In the genomic region with DNA sequence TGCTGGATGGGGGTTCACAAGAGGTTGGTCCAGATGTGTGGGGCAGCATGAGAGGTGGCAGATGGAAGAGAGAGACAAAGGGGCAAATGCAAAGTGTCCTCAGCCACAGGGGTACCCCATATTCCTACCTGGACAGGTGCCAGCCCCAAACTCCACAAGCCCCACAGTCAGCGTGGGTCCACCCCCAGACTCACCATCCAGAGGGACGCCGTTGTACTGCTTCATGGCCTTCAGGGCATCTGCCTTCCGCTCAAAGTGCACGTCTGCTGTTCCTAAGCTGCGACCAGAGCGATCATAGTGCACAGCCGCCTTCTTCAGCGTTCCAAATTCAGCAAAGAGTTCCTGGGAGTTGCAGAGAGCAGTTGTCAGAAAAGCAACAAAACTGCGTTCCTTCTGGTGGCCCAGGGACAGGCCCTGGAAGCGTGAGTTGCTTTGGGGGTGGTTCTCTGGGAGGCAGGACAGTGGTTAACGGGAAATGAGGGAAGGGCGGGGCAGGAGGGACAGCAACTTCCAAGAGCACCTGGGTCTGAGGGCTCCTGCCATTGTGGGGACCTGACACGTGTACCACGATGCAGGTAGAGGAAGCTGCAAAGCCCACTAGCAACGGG, we compare ENCODE assay signal across 1 cellular context.
TF ChIP-seq lines count a peak whose summit lies in the region.

No MANE protein-coding gene starts in this region.

TF ChIP-seq in HCT116, 20 proteins besides CTCF, POLR2A, EP300 and RAD21:
- TF ChIP-seq TCF7L2 (IDR thresholded peaks at IDR 0.05; ENCODE audit: borderline replicate concordance, extremely low read depth, insufficient read depth, insufficient read length) (no peak), POLR2AphosphoS5 (IDR thresholded peaks at IDR 0.05; ENCODE audit: low read depth, low read length) (no peak), SRF (IDR thresholded peaks at IDR 0.05; ENCODE audit: low read depth) (no peak), CEBPB (IDR thresholded peaks at IDR 0.05; ENCODE audit: low read depth) (no peak), ZNF274 (IDR thresholded peaks at IDR 0.05; ENCODE audit: low read depth, low read length) (no peak), ZFX (IDR thresholded peaks at IDR 0.05) (no peak), EGR1 (IDR thresholded peaks at IDR 0.05; ENCODE audit: low read depth) (no peak), SP1 (IDR thresholded peaks at IDR 0.05; ENCODE audit: low read depth) (no peak), FOSL1 (IDR thresholded peaks at IDR 0.05; ENCODE audit: low read depth) (no peak), EZH2phosphoT487 (IDR thresholded peaks at IDR 0.05; ENCODE audit: borderline replicate concordance) (no peak), ATF3 (IDR thresholded peaks at IDR 0.05) (no peak), EZH2 (IDR thresholded peaks at IDR 0.05) (no peak), JUND (IDR thresholded peaks at IDR 0.05) (no peak)
- TF ChIP-seq, protein P1, sequence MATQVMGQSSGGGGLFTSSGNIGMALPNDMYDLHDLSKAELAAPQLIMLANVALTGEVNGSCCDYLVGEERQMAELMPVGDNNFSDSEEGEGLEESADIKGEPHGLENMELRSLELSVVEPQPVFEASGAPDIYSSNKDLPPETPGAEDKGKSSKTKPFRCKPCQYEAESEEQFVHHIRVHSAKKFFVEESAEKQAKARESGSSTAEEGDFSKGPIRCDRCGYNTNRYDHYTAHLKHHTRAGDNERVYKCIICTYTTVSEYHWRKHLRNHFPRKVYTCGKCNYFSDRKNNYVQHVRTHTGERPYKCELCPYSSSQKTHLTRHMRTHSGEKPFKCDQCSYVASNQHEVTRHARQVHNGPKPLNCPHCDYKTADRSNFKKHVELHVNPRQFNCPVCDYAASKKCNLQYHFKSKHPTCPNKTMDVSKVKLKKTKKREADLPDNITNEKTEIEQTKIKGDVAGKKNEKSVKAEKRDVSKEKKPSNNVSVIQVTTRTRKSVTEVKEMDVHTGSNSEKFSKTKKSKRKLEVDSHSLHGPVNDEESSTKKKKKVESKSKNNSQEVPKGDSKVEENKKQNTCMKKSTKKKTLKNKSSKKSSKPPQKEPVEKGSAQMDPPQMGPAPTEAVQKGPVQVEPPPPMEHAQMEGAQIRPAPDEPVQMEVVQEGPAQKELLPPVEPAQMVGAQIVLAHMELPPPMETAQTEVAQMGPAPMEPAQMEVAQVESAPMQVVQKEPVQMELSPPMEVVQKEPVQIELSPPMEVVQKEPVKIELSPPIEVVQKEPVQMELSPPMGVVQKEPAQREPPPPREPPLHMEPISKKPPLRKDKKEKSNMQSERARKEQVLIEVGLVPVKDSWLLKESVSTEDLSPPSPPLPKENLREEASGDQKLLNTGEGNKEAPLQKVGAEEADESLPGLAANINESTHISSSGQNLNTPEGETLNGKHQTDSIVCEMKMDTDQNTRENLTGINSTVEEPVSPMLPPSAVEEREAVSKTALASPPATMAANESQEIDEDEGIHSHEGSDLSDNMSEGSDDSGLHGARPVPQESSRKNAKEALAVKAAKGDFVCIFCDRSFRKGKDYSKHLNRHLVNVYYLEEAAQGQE (IDR thresholded peaks at IDR 0.05; ENCODE audit: low read depth), result no peak
- TF ChIP-seq, protein P2, sequence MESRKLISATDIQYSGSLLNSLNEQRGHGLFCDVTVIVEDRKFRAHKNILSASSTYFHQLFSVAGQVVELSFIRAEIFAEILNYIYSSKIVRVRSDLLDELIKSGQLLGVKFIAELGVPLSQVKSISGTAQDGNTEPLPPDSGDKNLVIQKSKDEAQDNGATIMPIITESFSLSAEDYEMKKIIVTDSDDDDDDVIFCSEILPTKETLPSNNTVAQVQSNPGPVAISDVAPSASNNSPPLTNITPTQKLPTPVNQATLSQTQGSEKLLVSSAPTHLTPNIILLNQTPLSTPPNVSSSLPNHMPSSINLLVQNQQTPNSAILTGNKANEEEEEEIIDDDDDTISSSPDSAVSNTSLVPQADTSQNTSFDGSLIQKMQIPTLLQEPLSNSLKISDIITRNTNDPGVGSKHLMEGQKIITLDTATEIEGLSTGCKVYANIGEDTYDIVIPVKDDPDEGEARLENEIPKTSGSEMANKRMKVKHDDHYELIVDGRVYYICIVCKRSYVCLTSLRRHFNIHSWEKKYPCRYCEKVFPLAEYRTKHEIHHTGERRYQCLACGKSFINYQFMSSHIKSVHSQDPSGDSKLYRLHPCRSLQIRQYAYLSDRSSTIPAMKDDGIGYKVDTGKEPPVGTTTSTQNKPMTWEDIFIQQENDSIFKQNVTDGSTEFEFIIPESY (IDR thresholded peaks at IDR 0.05; ENCODE audit: extremely low read depth, insufficient replicate concordance, low read length), result no peak
- TF ChIP-seq, protein P3, sequence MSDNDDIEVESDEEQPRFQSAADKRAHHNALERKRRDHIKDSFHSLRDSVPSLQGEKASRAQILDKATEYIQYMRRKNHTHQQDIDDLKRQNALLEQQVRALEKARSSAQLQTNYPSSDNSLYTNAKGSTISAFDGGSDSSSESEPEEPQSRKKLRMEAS (IDR thresholded peaks at IDR 0.05), result no peak
TF ChIP-seq in HCT116: peak in this region for 0.
